In genomic region chrX:133415276-133416105, GRCh38 we compare ENCODE assay signal across 8 cellular contexts. TPM values are rescaled to one million over a fixed set of nuclear protein-coding genes. Genes with fewer than 3 reads are reported as not detected.
DNase-seq lines count a peak whose midpoint lies in the region; ATAC-seq and TF ChIP-seq lines count a peak whose summit lies in the region.

GPC4 (minus strand) TSS chrX:133415489; CDS start chrX:133414965, 524 bp downstream.

- no peaks in the 10 kb centered on the region for H3K9me3 ChIP-seq in tibial nerve

- peak within 1 kb of the TSS; percentile 26 for H3K4me3 Mint-ChIP-seq in activated CD4-positive, alpha-beta memory T cell treated with anti-CD3 and anti-CD28 coated beads for 36 hours
- H3K4me3 Mint-ChIP-seq in activated CD4-positive, alpha-beta memory T cell treated with anti-CD3 and anti-CD28 coated beads, Interleukin-2, amount 10 ng/mL, durations not matched to agents 7 days and 5 days = no peak within 1 kb of the TSS
- H3K4me3 Mint-ChIP-seq in memory B cell = peak within 1 kb of the TSS; percentile 62
- no peak within 1 kb of the TSS for H3K4me3 Mint-ChIP-seq in activated CD8-positive, alpha-beta memory T cell treated with anti-CD3 and anti-CD28 coated beads, Interleukin-2, amount 10 ng/mL, durations not matched to agents 7 days and 5 days

- H3K4me1 Mint-ChIP-seq in activated CD4-positive, alpha-beta memory T cell treated with anti-CD3 and anti-CD28 coated beads for 36 hours (ENCODE audit: low read depth) = peaks cover 7% of the 10 kb centered on the region
- H3K4me1 Mint-ChIP-seq in activated CD4-positive, alpha-beta memory T cell treated with anti-CD3 and anti-CD28 coated beads, Interleukin-2, amount 10 ng/mL, durations not matched to agents 7 days and 5 days = peaks cover 7% of the 10 kb centered on the region
- no peaks in the 10 kb centered on the region for H3K4me1 Mint-ChIP-seq in memory B cell
- no peaks in the 10 kb centered on the region for H3K4me1 Mint-ChIP-seq in activated CD8-positive, alpha-beta memory T cell treated with anti-CD3 and anti-CD28 coated beads, Interleukin-2, amount 10 ng/mL, durations not matched to agents 7 days and 5 days

- CTCF ChIA-PET in activated CD4-positive, alpha-beta memory T cell treated with anti-CD3 and anti-CD28 coated beads for 36 hours (lab: Charles Lee) = no interaction called here
- CTCF ChIA-PET in activated CD4-positive, alpha-beta memory T cell treated with anti-CD3 and anti-CD28 coated beads, Interleukin-2, amount 10 ng/mL, durations not matched to agents 7 days and 5 days (lab: Charles Lee) = no interaction called here
- CTCF ChIA-PET in activated CD8-positive, alpha-beta memory T cell treated with anti-CD3 and anti-CD28 coated beads, Interleukin-2, amount 10 ng/mL, durations not matched to agents 7 days and 5 days (lab: Charles Lee) = no interaction called here

- no peaks in the 10 kb centered on the region for H3K9me3 Mint-ChIP-seq in activated CD4-positive, alpha-beta memory T cell treated with anti-CD3 and anti-CD28 coated beads for 36 hours
- no peaks in the 10 kb centered on the region for H3K9me3 Mint-ChIP-seq in activated CD4-positive, alpha-beta memory T cell treated with anti-CD3 and anti-CD28 coated beads, Interleukin-2, amount 10 ng/mL, durations not matched to agents 7 days and 5 days
- no peaks in the 10 kb centered on the region for H3K9me3 Mint-ChIP-seq in memory B cell
- H3K9me3 Mint-ChIP-seq in activated CD8-positive, alpha-beta memory T cell treated with anti-CD3 and anti-CD28 coated beads, Interleukin-2, amount 10 ng/mL, durations not matched to agents 7 days and 5 days (ENCODE audit: low read depth) = no peaks in the 10 kb centered on the region

- no peak within 1 kb of the TSS for H3K27ac Mint-ChIP-seq in activated CD4-positive, alpha-beta memory T cell treated with anti-CD3 and anti-CD28 coated beads for 36 hours
- H3K27ac Mint-ChIP-seq in activated CD4-positive, alpha-beta memory T cell treated with anti-CD3 and anti-CD28 coated beads, Interleukin-2, amount 10 ng/mL, durations not matched to agents 7 days and 5 days = no peak within 1 kb of the TSS
- H3K27ac Mint-ChIP-seq in memory B cell = no peak within 1 kb of the TSS
- no peak within 1 kb of the TSS for H3K27ac Mint-ChIP-seq in activated CD8-positive, alpha-beta memory T cell treated with anti-CD3 and anti-CD28 coated beads, Interleukin-2, amount 10 ng/mL, durations not matched to agents 7 days and 5 days

- intact Hi-C loops in activated CD4-positive, alpha-beta memory T cell treated with anti-CD3 and anti-CD28 coated beads for 36 hours (cut with micrococcal nuclease) = no loop called here

- peaks cover 42% of the 10 kb centered on the region for H3K27me3 Mint-ChIP-seq in activated CD4-positive, alpha-beta memory T cell treated with anti-CD3 and anti-CD28 coated beads for 36 hours
- H3K27me3 Mint-ChIP-seq in activated CD4-positive, alpha-beta memory T cell treated with anti-CD3 and anti-CD28 coated beads, Interleukin-2, amount 10 ng/mL, durations not matched to agents 7 days and 5 days = peaks cover 52% of the 10 kb centered on the region
- H3K27me3 Mint-ChIP-seq in memory B cell = peaks cover 9% of the 10 kb centered on the region
- H3K27me3 Mint-ChIP-seq in activated CD8-positive, alpha-beta memory T cell treated with anti-CD3 and anti-CD28 coated beads, Interleukin-2, amount 10 ng/mL, durations not matched to agents 7 days and 5 days = peaks cover 60% of the 10 kb centered on the region

- no peak for TF ChIP-seq CTCF in tibial nerve (IDR thresholded peaks at IDR 0.05)

- peaks cover 0 to 58% of the 10 kb centered on the region in 2 donors for H3K27me3 ChIP-seq in tibial nerve

- no peaks in the 10 kb centered on the region for H3K36me3 ChIP-seq in tibial nerve

- peak within 1 kb of the TSS in 3 of 4 donors; percentile 36 to 78 (median 67) for H3K27ac ChIP-seq in tibial nerve

- H3K36me3 Mint-ChIP-seq in activated CD4-positive, alpha-beta memory T cell treated with anti-CD3 and anti-CD28 coated beads for 36 hours = no peaks in the 10 kb centered on the region
- H3K36me3 Mint-ChIP-seq in activated CD4-positive, alpha-beta memory T cell treated with anti-CD3 and anti-CD28 coated beads, Interleukin-2, amount 10 ng/mL, durations not matched to agents 7 days and 5 days (ENCODE audit: low read depth) = no peaks in the 10 kb centered on the region
- no peaks in the 10 kb centered on the region for H3K36me3 Mint-ChIP-seq in memory B cell
- H3K36me3 Mint-ChIP-seq in activated CD8-positive, alpha-beta memory T cell treated with anti-CD3 and anti-CD28 coated beads, Interleukin-2, amount 10 ng/mL, durations not matched to agents 7 days and 5 days = no peaks in the 10 kb centered on the region

- peak in 1 of 2 donors; percentile 41 for TF ChIP-seq POLR2A in tibial nerve (IDR thresholded peaks at IDR 0.05)

- peaks cover 0 to 15% (median 0%) of the 10 kb centered on the region in 4 donors for H3K4me1 ChIP-seq in tibial nerve

- no peak for ATAC-seq in memory B cell (ENCODE audit: low read depth)
- no peak for ATAC-seq in activated CD8-positive, alpha-beta memory T cell treated with anti-CD3 and anti-CD28 coated beads, Interleukin-2, amount 10 ng/mL, durations not matched to agents 7 days and 5 days

- DNase-seq in activated CD4-positive, alpha-beta memory T cell treated with anti-CD3 and anti-CD28 coated beads for 36 hours = no peak
- DNase-seq in activated CD4-positive, alpha-beta memory T cell treated with anti-CD3 and anti-CD28 coated beads, Interleukin-2, amount 10 ng/mL, durations not matched to agents 7 days and 5 days = no peak
- DNase-seq in NCI-H510A (lab: John Stamatoyannopoulos, UW) = peak; percentile 47
- DNase-seq in cortex of kidney (lab: John Stamatoyannopoulos, UW) = peak; percentile 4
- DNase-seq in memory B cell (ENCODE audit: low spot score in 2 of 2) = no peak
- peak; percentile 10 to 22 for DNase-seq in tibial nerve (ENCODE audit: low spot score in 2 of 2)
- no peak for DNase-seq in effector CD8-positive, alpha-beta T cell (lab: John Stamatoyannopoulos, UW)
- no peak for DNase-seq in activated CD8-positive, alpha-beta memory T cell treated with anti-CD3 and anti-CD28 coated beads, Interleukin-2, amount 10 ng/mL, durations not matched to agents 7 days and 5 days

- 0 to 37% methylated on average over 17 to 81 of the region's 90 CpGs for WGBS in tibial nerve, 2 donors

- peak in 1 of 2 donors; percentile 56 for TF ChIP-seq EP300 in tibial nerve (IDR thresholded peaks at IDR 0.05)

- POLR2A ChIA-PET in activated CD4-positive, alpha-beta memory T cell treated with anti-CD3 and anti-CD28 coated beads for 36 hours (lab: Charles Lee) = no interaction called here
- POLR2A ChIA-PET in activated CD4-positive, alpha-beta memory T cell treated with anti-CD3 and anti-CD28 coated beads, Interleukin-2, amount 10 ng/mL, durations not matched to agents 7 days and 5 days (lab: Charles Lee) = no interaction called here

- H3K4me3 ChIP-seq in tibial nerve = peak within 1 kb of the TSS; percentile 45 to 76 (median 54)

RNA-seq across cellular contexts. Expression of gene GPC4, which starts in this region (rescaled TPM):
- total RNA-seq in activated CD4-positive, alpha-beta memory T cell treated with anti-CD3 and anti-CD28 coated beads for 36 hours = not detected
- not detected for total RNA-seq in activated CD4-positive, alpha-beta memory T cell treated with anti-CD3 and anti-CD28 coated beads, Interleukin-2, amount 10 ng/mL, durations not matched to agents 7 days and 5 days
- total RNA-seq in tibial nerve = 10 to 100 TPM; 13.2 to 29.1 (median 25.5) TPM
- not detected for total RNA-seq in activated CD8-positive, alpha-beta memory T cell treated with anti-CD3 and anti-CD28 coated beads, Interleukin-2, amount 10 ng/mL, durations not matched to agents 7 days and 5 days

Comparison
In these comparisons a context has a peak if more than half of its experiments do, and no peak if none do; other contexts are left out.
1. RNA of gene GPC4 (total RNA-seq): 13.2 to 29.1 TPM in tibial nerve; not detected in activated CD4-positive, alpha-beta memory T cell treated with anti-CD3 and anti-CD28 coated beads for 36 hours, not detected in activated CD4-positive, alpha-beta memory T cell treated with anti-CD3 and anti-CD28 coated beads, Interleukin-2, amount 10 ng/mL, durations not matched to agents 7 days and 5 days and not detected in activated CD8-positive, alpha-beta memory T cell treated with anti-CD3 and anti-CD28 coated beads, Interleukin-2, amount 10 ng/mL, durations not matched to agents 7 days and 5 days; every median in the first group is over 10 times any median in the second.
2. H3K4me3 Mint-ChIP-seq: peak in activated CD4-positive, alpha-beta memory T cell treated with anti-CD3 and anti-CD28 coated beads for 36 hours (single experiment) and memory B cell (single experiment); none in activated CD4-positive, alpha-beta memory T cell treated with anti-CD3 and anti-CD28 coated beads, Interleukin-2, amount 10 ng/mL, durations not matched to agents 7 days and 5 days (single experiment) and activated CD8-positive, alpha-beta memory T cell treated with anti-CD3 and anti-CD28 coated beads, Interleukin-2, amount 10 ng/mL, durations not matched to agents 7 days and 5 days (single experiment).
3. DNase-seq: peak in NCI-H510A (single experiment), cortex of kidney (single experiment) and tibial nerve (2 of 2); none in activated CD4-positive, alpha-beta memory T cell treated with anti-CD3 and anti-CD28 coated beads for 36 hours (single experiment), activated CD4-positive, alpha-beta memory T cell treated with anti-CD3 and anti-CD28 coated beads, Interleukin-2, amount 10 ng/mL, durations not matched to agents 7 days and 5 days (single experiment), memory B cell (0 of 2), effector CD8-positive, alpha-beta T cell (single experiment) and activated CD8-positive, alpha-beta memory T cell treated with anti-CD3 and anti-CD28 coated beads, Interleukin-2, amount 10 ng/mL, durations not matched to agents 7 days and 5 days (single experiment).